In the genomic region with DNA sequence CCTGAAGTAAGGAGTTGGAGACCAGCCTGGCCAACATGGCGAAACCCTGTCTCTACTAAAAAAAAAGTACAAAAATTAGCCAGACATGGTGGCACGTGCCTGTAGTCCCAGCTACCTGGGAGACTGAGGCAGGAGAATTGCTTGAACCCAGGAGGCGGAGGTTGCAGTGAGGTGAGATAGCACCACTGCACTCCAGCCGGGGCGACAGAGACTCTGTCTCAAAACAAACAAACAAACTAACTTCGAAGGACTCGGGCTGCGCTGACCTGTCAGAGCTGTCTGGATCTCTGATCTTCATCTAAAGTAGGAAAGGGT, we compare ENCODE assay signal across 17 cellular contexts. TPM values are rescaled to one million over a fixed set of nuclear protein-coding genes. Genes with fewer than 3 reads are reported as not detected.
DNase-seq lines count a peak whose midpoint lies in the region; ATAC-seq and TF ChIP-seq lines count a peak whose summit lies in the region.
"Not testable (repeated sequence)": the region's sequence is repeated elsewhere in the genome, so short reads cannot be mapped to it uniquely, and the experiment has no call there.
"Had no signal": no experiment of that assay in that cellular context is flagged by ENCODE, and none has a peak within 500 bp of the region (broad histone marks: within the 10 kb centered on the region; RNA-seq: fewer than 3 reads in every experiment).

No MANE protein-coding gene starts in this region.

- not testable (repeated sequence) for H3K9me3 ChIP-seq in CD4-positive, alpha-beta T cell (ENCODE audit: control insufficient read depth, low read length); HUES64 (ENCODE audit: insufficient read depth, low read depth, low read length); WERI-Rb-1 (ENCODE audit: severe bottlenecking); smooth muscle cell (replicated peaks; ENCODE audit: low read depth)

- not testable (repeated sequence) for H3K36me3 Mint-ChIP-seq in CD4-positive, alpha-beta T cell (ENCODE audit: low read depth); activated T-helper 1 cell treated with anti-CD3 and anti-CD28 coated beads, Interleukin-12 subunit alpha, Interleukin-12 subunit beta, Interleukin-2, Interleukin-4 antibody, amounts not matched to agents 30 ng/mL and 10 ng/mL and 1 ng/mL, durations not matched to agents 14 hours and 24 hours and 36 hours (ENCODE audit: low read depth); brain; naive thymus-derived CD8-positive, alpha-beta T cell

- not testable (repeated sequence) for DNase-seq in CD4-positive, alpha-beta T cell; WERI-Rb-1; activated T-helper 1 cell treated with anti-CD3 and anti-CD28 coated beads, Interleukin-12 subunit alpha, Interleukin-12 subunit beta, Interleukin-2, Interleukin-4 antibody, amounts not matched to agents 30 ng/mL and 10 ng/mL and 1 ng/mL, durations not matched to agents 14 hours and 24 hours and 36 hours (ENCODE audit: low spot score); fibroblast of villous mesenchyme (ENCODE audit: low read depth); naive thymus-derived CD8-positive, alpha-beta T cell; smooth muscle cell (lab: John Stamatoyannopoulos, UW; ENCODE audit: unreplicated experiment)

- not testable (repeated sequence) for H3K79me2 ChIP-seq in smooth muscle cell (ENCODE audit: low read depth)

- H3K4me3 ChIP-seq in HUES64 (ENCODE audit: low read length) (peak overlapping the region; percentile 76), WERI-Rb-1 (ENCODE audit: low read depth, low read length) (0 out of 2 replicates have a peak overlapping the region, but pooled peaks have one; percentile 56), fibroblast of villous mesenchyme (ENCODE audit: low read depth, low read length) (peak overlapping the region; percentile 64), smooth muscle cell (peak overlapping the region; percentile 44)

- not testable (repeated sequence) for H3K4me1 ChIP-seq in HUES64 (ENCODE audit: insufficient read depth, low read length); smooth muscle cell (ENCODE audit: low read depth)

- intact Hi-C loops in CD4-positive, alpha-beta T cell (cut with DNase I, micrococcal nuclease), result loop anchor here (5.0 to 10.0 kb wide), 2 partner anchors 83 to 275 kb away; no protein-coding TSS in a partner anchor
- intact Hi-C loops in activated T-helper 1 cell treated with anti-CD3 and anti-CD28 coated beads, Interleukin-12 subunit alpha, Interleukin-12 subunit beta, Interleukin-2, Interleukin-4 antibody, amounts not matched to agents 30 ng/mL and 10 ng/mL and 1 ng/mL, durations not matched to agents 14 hours and 24 hours and 36 hours (cut with micrococcal nuclease), result loop anchor here (1.0 to 10.0 kb wide), 4 partner anchors 8 to 223 kb away; a partner anchor contains a TSS

- not testable (repeated sequence) for TF ChIP-seq CTCF in CD4-positive, alpha-beta T cell (IDR thresholded peaks at IDR 0.05); WERI-Rb-1 (IDR thresholded peaks at IDR 0.05; ENCODE audit: low read depth, low read length); brain (conservative IDR thresholded peaks at IDR 0.05); fibroblast of villous mesenchyme (IDR thresholded peaks at IDR 0.05; ENCODE audit: insufficient read depth, low read depth, low read length); smooth muscle cell (IDR thresholded peaks at IDR 0.05; ENCODE audit: borderline replicate concordance, insufficient read depth, poor library complexity, severe bottlenecking)

- ATAC-seq in CD4-positive, alpha-beta T cell (ENCODE audit: poor library complexity); naive thymus-derived CD8-positive, alpha-beta T cell: not testable (repeated sequence)

- not testable (repeated sequence) for H3K9me3 Mint-ChIP-seq in CD4-positive, alpha-beta T cell
- H3K9me3 Mint-ChIP-seq in activated T-helper 1 cell treated with anti-CD3 and anti-CD28 coated beads, Interleukin-12 subunit alpha, Interleukin-12 subunit beta, Interleukin-2, Interleukin-4 antibody, amounts not matched to agents 30 ng/mL and 10 ng/mL and 1 ng/mL, durations not matched to agents 14 hours and 24 hours and 36 hours, result peaks cover 17% of the 10 kb centered on the region
- H3K9me3 Mint-ChIP-seq in brain, result peaks cover 0 to 14% (median 7%) of the 10 kb centered on the region in 5 experiments
- H3K9me3 Mint-ChIP-seq in naive thymus-derived CD8-positive, alpha-beta T cell, result peaks cover 0 to 13% (median 0%) of the 10 kb centered on the region in 9 donors

- not testable (repeated sequence) for H3K36me3 ChIP-seq in HUES64 (ENCODE audit: insufficient read depth, low read length); WERI-Rb-1; smooth muscle cell (ENCODE audit: low read depth)

- H3K4me2 ChIP-seq in smooth muscle cell, result peak overlapping the region; percentile 95

- H2AFZ ChIP-seq in smooth muscle cell (ENCODE audit: low read depth), result not testable (repeated sequence)

- H4K20me1 ChIP-seq in smooth muscle cell (ENCODE audit: low read depth), result not testable (repeated sequence)

- not testable (repeated sequence) for H3K27ac ChIP-seq in CD4-positive, alpha-beta T cell (ENCODE audit: low read depth, low read length); HUES64 (ENCODE audit: low read depth, low read length); WERI-Rb-1; smooth muscle cell (ENCODE audit: low read depth)

- H3K4me3 Mint-ChIP-seq in CD4-positive, alpha-beta T cell, result peak overlapping the region; percentile 77
- peak overlapping the region; percentile 83 for H3K4me3 Mint-ChIP-seq in activated T-helper 1 cell treated with anti-CD3 and anti-CD28 coated beads, Interleukin-12 subunit alpha, Interleukin-12 subunit beta, Interleukin-2, Interleukin-4 antibody, amounts not matched to agents 30 ng/mL and 10 ng/mL and 1 ng/mL, durations not matched to agents 14 hours and 24 hours and 36 hours
- H3K4me3 Mint-ChIP-seq in brain, result peak overlapping the region; percentile 82 to 88 (median 83)
- H3K4me3 Mint-ChIP-seq in naive thymus-derived CD8-positive, alpha-beta T cell, result peak overlapping the region; percentile 63 to 90 (median 78)

- peaks cover 30% of the 10 kb centered on the region for H3K4me1 Mint-ChIP-seq in CD4-positive, alpha-beta T cell (ENCODE audit: low read depth)
- peaks cover 23% of the 10 kb centered on the region for H3K4me1 Mint-ChIP-seq in activated T-helper 1 cell treated with anti-CD3 and anti-CD28 coated beads, Interleukin-12 subunit alpha, Interleukin-12 subunit beta, Interleukin-2, Interleukin-4 antibody, amounts not matched to agents 30 ng/mL and 10 ng/mL and 1 ng/mL, durations not matched to agents 14 hours and 24 hours and 36 hours (ENCODE audit: low read depth)
- H3K4me1 Mint-ChIP-seq in brain, result peaks cover 37% of the 10 kb centered on the region
- peaks cover 15 to 26% (median 21%) of the 10 kb centered on the region in 4 donors for H3K4me1 Mint-ChIP-seq in naive thymus-derived CD8-positive, alpha-beta T cell

- not testable (repeated sequence) for H3K9ac ChIP-seq in HUES64 (ENCODE audit: low read depth, low read length); smooth muscle cell (ENCODE audit: low read depth)

- peaks cover 68% of the 10 kb centered on the region for H3K27me3 ChIP-seq in CD4-positive, alpha-beta T cell (ENCODE audit: control insufficient read depth, insufficient read depth, low read length)
- H3K27me3 ChIP-seq in HUES64 (ENCODE audit: insufficient read depth, low read length), result peaks cover 61% of the 10 kb centered on the region
- H3K27me3 ChIP-seq in WERI-Rb-1 (ENCODE audit: insufficient read depth, low read depth, severe bottlenecking), result peaks cover 60% of the 10 kb centered on the region
- peaks cover 63% of the 10 kb centered on the region for H3K27me3 ChIP-seq in smooth muscle cell (ENCODE audit: low read depth)

- POLR2A ChIA-PET in CD4-positive, alpha-beta T cell (lab: Charles Lee), result interaction anchor here (1.4 to 3.9 kb wide), 4 partner anchors 11 to 275 kb away, joined by 3 to 26 read pairs (median 10); a partner anchor contains a TSS
- POLR2A ChIA-PET in naive thymus-derived CD8-positive, alpha-beta T cell (lab: Charles Lee), result interaction anchor here (0.9 to 3.2 kb wide), 12 partner anchors 10 to 318 kb away, joined by 3 to 22 read pairs (median 6); a partner anchor contains a TSS

- not testable (repeated sequence) for H3K27ac Mint-ChIP-seq in CD4-positive, alpha-beta T cell; brain
- H3K27ac Mint-ChIP-seq in activated T-helper 1 cell treated with anti-CD3 and anti-CD28 coated beads, Interleukin-12 subunit alpha, Interleukin-12 subunit beta, Interleukin-2, Interleukin-4 antibody, amounts not matched to agents 30 ng/mL and 10 ng/mL and 1 ng/mL, durations not matched to agents 14 hours and 24 hours and 36 hours, result peak overlapping the region; percentile 94
- peak overlapping the region in 2 of 10 donors; percentile 34 to 63 for H3K27ac Mint-ChIP-seq in naive thymus-derived CD8-positive, alpha-beta T cell

- WGBS in HUES64, result 31% methylated on average over 8 of the region's 8 CpGs
- WGBS in smooth muscle cell (ENCODE audit: low lambda C conversion rate), result 27% methylated on average over 8 of the region's 8 CpGs

- not testable (repeated sequence) for H3F3A ChIP-seq in smooth muscle cell (ENCODE audit: low read depth)

- H3K27me3 Mint-ChIP-seq in CD4-positive, alpha-beta T cell, result peaks cover 91% of the 10 kb centered on the region
- H3K27me3 Mint-ChIP-seq in activated T-helper 1 cell treated with anti-CD3 and anti-CD28 coated beads, Interleukin-12 subunit alpha, Interleukin-12 subunit beta, Interleukin-2, Interleukin-4 antibody, amounts not matched to agents 30 ng/mL and 10 ng/mL and 1 ng/mL, durations not matched to agents 14 hours and 24 hours and 36 hours (ENCODE audit: insufficient read depth), result peaks cover 67% of the 10 kb centered on the region
- H3K27me3 Mint-ChIP-seq in brain, result peaks cover 99% of the 10 kb centered on the region
- H3K27me3 Mint-ChIP-seq in naive thymus-derived CD8-positive, alpha-beta T cell, result peaks cover 41 to 84% (median 69%) of the 10 kb centered on the region in 5 donors

- CTCF ChIA-PET in CD4-positive, alpha-beta T cell (lab: Charles Lee), result interaction anchor here (1.1 to 2.0 kb wide), 2 partner anchors 16 to 26 kb away, joined by 3 to 5 read pairs; no protein-coding TSS in a partner anchor

RNA-seq across cellular contexts. Expression of a gene that starts 5.8 kb away (rescaled TPM):
- total RNA-seq in CD4-positive, alpha-beta T cell, result not detected
- polyA plus RNA-seq in HUES64 (2013, experiment 1 of 2), result not detected
- polyA plus RNA-seq in HUES64 (2013, experiment 2 of 2), result not detected
- total RNA-seq in activated T-helper 1 cell treated with anti-CD3 and anti-CD28 coated beads, Interleukin-12 subunit alpha, Interleukin-12 subunit beta, Interleukin-2, Interleukin-4 antibody, amounts not matched to agents 30 ng/mL and 10 ng/mL and 1 ng/mL, durations not matched to agents 14 hours and 24 hours and 36 hours, result not detected in 2 replicates
- polyA plus RNA-seq in brain (ENCODE audit: insufficient read depth, low read depth, low replicate concordance) (not detected), smooth muscle cell (not detected in 2 replicates)
- total RNA-seq in fibroblast of villous mesenchyme (under 0.01 and 0.43 TPM in 2 replicates), smooth muscle cell (not detected in 2 replicates)
- total RNA-seq in naive thymus-derived CD8-positive, alpha-beta T cell, result not detected
- polyA plus RNA-seq in naive thymus-derived CD8-positive, alpha-beta T cell, result not detected
- total RNA-seq: aorta, esophagus mucosa, gastrocnemius medialis, kidney, lower lobe of right lung, OCI-LY7, prostate gland, Right ventricle myocardium superior, vagina had no signal
- polyA plus RNA-seq: aorta had no signal

RNA-seq across cellular contexts. Expression of a gene that starts 47.4 kb away (rescaled TPM):
- 1 to 10 TPM; 1.6 to 2.2 TPM for total RNA-seq in CD4-positive, alpha-beta T cell
- polyA plus RNA-seq in HUES64 (2013, experiment 1 of 2), result 5.7 TPM
- 7.3 TPM for polyA plus RNA-seq in HUES64 (2013, experiment 2 of 2)
- total RNA-seq in activated T-helper 1 cell treated with anti-CD3 and anti-CD28 coated beads, Interleukin-12 subunit alpha, Interleukin-12 subunit beta, Interleukin-2, Interleukin-4 antibody, amounts not matched to agents 30 ng/mL and 10 ng/mL and 1 ng/mL, durations not matched to agents 14 hours and 24 hours and 36 hours, result 9.6 and 12.4 TPM in 2 replicates
- polyA plus RNA-seq in brain (ENCODE audit: insufficient read depth, low read depth, low replicate concordance), result 30.4 TPM
- 3.5 and 5.5 TPM in 2 replicates for total RNA-seq in fibroblast of villous mesenchyme
- 1 to 10 TPM; 8.9 to 9.2 TPM for total RNA-seq in naive thymus-derived CD8-positive, alpha-beta T cell
- polyA plus RNA-seq in naive thymus-derived CD8-positive, alpha-beta T cell, result 1 to 10 TPM in 1 of 3 donors, under 1 TPM in 2; 0.27 to 2.5 (median 0.90) TPM
- 4.4 and 9.2 TPM in 2 replicates for total RNA-seq in smooth muscle cell
- polyA plus RNA-seq in smooth muscle cell, result 8.3 and 9.6 TPM in 2 replicates

RNA-seq across cellular contexts. Expression of a gene that starts 52.7 kb away (rescaled TPM):
- total RNA-seq in CD4-positive, alpha-beta T cell, result 1 to 10 TPM; 7.0 to 7.2 TPM
- 10.6 TPM for polyA plus RNA-seq in HUES64 (2013, experiment 1 of 2)
- polyA plus RNA-seq in HUES64 (2013, experiment 2 of 2), result 9.1 TPM
- total RNA-seq in activated T-helper 1 cell treated with anti-CD3 and anti-CD28 coated beads, Interleukin-12 subunit alpha, Interleukin-12 subunit beta, Interleukin-2, Interleukin-4 antibody, amounts not matched to agents 30 ng/mL and 10 ng/mL and 1 ng/mL, durations not matched to agents 14 hours and 24 hours and 36 hours, result 13.6 and 15.8 TPM in 2 replicates
- polyA plus RNA-seq in brain (ENCODE audit: insufficient read depth, low read depth, low replicate concordance) (3.5 TPM), smooth muscle cell (6.1 and 7.0 TPM in 2 replicates)
- total RNA-seq in fibroblast of villous mesenchyme (10.0 and 11.2 TPM in 2 replicates), smooth muscle cell (7.7 and 8.7 TPM in 2 replicates)
- total RNA-seq in naive thymus-derived CD8-positive, alpha-beta T cell, result 10 to 100 TPM; 24.5 to 25.8 TPM
- polyA plus RNA-seq in naive thymus-derived CD8-positive, alpha-beta T cell, result 10 to 100 TPM in 2 of 3 donors, 1 to 10 TPM in 1; 6.8 to 14.3 (median 13.9) TPM
